7 cellular contexts compared by ENCODE assay signal in genomic region chr7:1503816-1504775, GRCh38. TPM values are rescaled to one million over a fixed set of nuclear protein-coding genes. Genes with fewer than 3 reads are reported as not detected.
DNase-seq lines count a peak whose midpoint lies in the region; ATAC-seq and TF ChIP-seq lines count a peak whose summit lies in the region.

Gene INTS1 (minus strand): TSS chr7:1504389. CDS start chr7:1503960, 429 bp downstream.

- peak within 1 kb of the TSS; percentile 68 for H3K4me3 ChIP-seq in astrocyte of the spinal cord (ENCODE audit: low read depth, low read length)

- intact Hi-C loops in sciatic nerve (cut with DNase I): loop anchor here (10.0 kb wide), 1 partner anchor 61 kb away; no protein-coding TSS in a partner anchor

- ATAC-seq in GM18502 (IDR thresholded peaks at IDR 0.05; ENCODE audit: poor library complexity, unreplicated experiment) (peak; percentile 85), HG02970 (IDR thresholded peaks at IDR 0.05; ENCODE audit: low FRiP score, unreplicated experiment) (peak; percentile 81), sciatic nerve (peak; percentile 94)

- peak; percentile 93 for DNase-seq in NCI-H2029 (lab: John Stamatoyannopoulos, UW)
- peak; percentile 81 for DNase-seq in T1000 (lab: John Stamatoyannopoulos, UW)
- DNase-seq in astrocyte of the spinal cord (ENCODE audit: low read depth, low spot score): peak; percentile 91
- DNase-seq in iPS DF 19.7 (ENCODE audit: low read depth, low spot score): peak; percentile 61
- peak; percentile 95 for DNase-seq in sciatic nerve (ENCODE audit: low spot score)

- TF ChIP-seq CTCF in astrocyte of the spinal cord (IDR thresholded peaks at IDR 0.05; ENCODE audit: low read depth, low read length): peak; percentile 64

- in situ Hi-C loops in astrocyte of the spinal cord (cut with HindIII; ENCODE audit: low sequenced_read_pairs): no loop called here

RNA-seq across cellular contexts. Expression of gene INTS1, which starts in this region (rescaled TPM):
- 78.4 TPM for total RNA-seq in sciatic nerve

Comparison
In these comparisons a context has a peak if more than half of its experiments do, and no peak if none do; other contexts are left out.
1. Peak in every context shown above with its lines: DNase-seq, ATAC-seq and H3K4me3 ChIP-seq.